ENCODE assay signal across 8 cellular contexts in genomic region chr5:139389701-139390638, GRCh38. TPM values are rescaled to one million over a fixed set of nuclear protein-coding genes. Genes with fewer than 3 reads are reported as not detected.
DNase-seq lines count a peak whose midpoint lies in the region; ATAC-seq and TF ChIP-seq lines count a peak whose summit lies in the region.

TSS of gene MZB1 (minus strand) at chr5:139389913. CDS start at chr5:139389856, 57 bp downstream.

- H3K9me3 ChIP-seq in muscle layer of duodenum (ENCODE audit: control insufficient read depth in 1 of 2, low read length in 2 of 2): no peaks in the 10 kb centered on the region

- peaks cover 65% of the 10 kb centered on the region for H3K4me1 Mint-ChIP-seq in activated CD4-positive, alpha-beta memory T cell treated with anti-CD3 and anti-CD28 coated beads, Interleukin-2, amount 10 ng/mL, durations not matched to agents 7 days and 5 days

- no peaks in the 10 kb centered on the region for H3K27me3 Mint-ChIP-seq in activated CD4-positive, alpha-beta memory T cell treated with anti-CD3 and anti-CD28 coated beads, Interleukin-2, amount 10 ng/mL, durations not matched to agents 7 days and 5 days

- TF ChIP-seq CTCF in dorsolateral prefrontal cortex (IDR thresholded peaks at IDR 0.05 in 54 of 56, conservative IDR thresholded peaks at IDR 0.05 in 2 of 56; ENCODE audit: low read depth in 1 of 56, partially characterized antibody in 56 of 56): no peak

- H3K4me3 ChIP-seq in muscle layer of duodenum (ENCODE audit: low read depth in 1 of 2, low read length in 2 of 2): peak within 1 kb of the TSS in 1 of 2 donors; percentile 26
- H3K4me3 ChIP-seq in dorsolateral prefrontal cortex: no peak within 1 kb of the TSS

- CTCF ChIA-PET in activated CD4-positive, alpha-beta memory T cell treated with anti-CD3 and anti-CD28 coated beads, Interleukin-2, amount 10 ng/mL, durations not matched to agents 7 days and 5 days (lab: Charles Lee): interaction anchor here (0.6 to 5.2 kb wide), 8 partner anchors 13 to 870 kb away, joined by 3 to 26 read pairs (median 6); partner anchors contain the start of genes MATR3, PAIP2 and SPATA24

- ATAC-seq in HG03139 (IDR thresholded peaks at IDR 0.05; ENCODE audit: unreplicated experiment): peak; percentile 28

- peak within 1 kb of the TSS; percentile 8 for H3K27ac ChIP-seq in muscle layer of duodenum (ENCODE audit: low read length)
- H3K27ac ChIP-seq in dorsolateral prefrontal cortex: no peak within 1 kb of the TSS

- intact Hi-C loops in dorsolateral prefrontal cortex (cut with DNase I): no loop called here

- H3K27me3 ChIP-seq in muscle layer of duodenum (ENCODE audit: low read depth, low read length): peaks cover 11% of the 10 kb centered on the region
- H3K27me3 ChIP-seq in dorsolateral prefrontal cortex: peaks cover 0 to 32% (median 18%) of the 10 kb centered on the region in 45 donors

- H3K36me3 ChIP-seq in muscle layer of duodenum (ENCODE audit: control insufficient read depth in 1 of 2, insufficient read depth in 2 of 2, low read length in 2 of 2): no peaks in the 10 kb centered on the region

- H3K4me3 Mint-ChIP-seq in activated CD4-positive, alpha-beta memory T cell treated with anti-CD3 and anti-CD28 coated beads, Interleukin-2, amount 10 ng/mL, durations not matched to agents 7 days and 5 days: peak within 1 kb of the TSS; percentile 99

- peak within 1 kb of the TSS; percentile 99 for H3K27ac Mint-ChIP-seq in activated CD4-positive, alpha-beta memory T cell treated with anti-CD3 and anti-CD28 coated beads, Interleukin-2, amount 10 ng/mL, durations not matched to agents 7 days and 5 days

- H3K9me3 Mint-ChIP-seq in activated CD4-positive, alpha-beta memory T cell treated with anti-CD3 and anti-CD28 coated beads, Interleukin-2, amount 10 ng/mL, durations not matched to agents 7 days and 5 days: no peaks in the 10 kb centered on the region

- peak; percentile 60 for DNase-seq in stimulated activated naive CD4-positive, alpha-beta T cell treated with Interleukin-2 at 50 U/mL for 16 hours (lab: John Stamatoyannopoulos, UW)
- DNase-seq in stimulated activated naive CD4-positive, alpha-beta T cell (lab: John Stamatoyannopoulos, UW): no peak
- DNase-seq in activated CD4-positive, alpha-beta memory T cell treated with anti-CD3 and anti-CD28 coated beads, Interleukin-2, amount 10 ng/mL, durations not matched to agents 7 days and 5 days: peak; percentile 89
- DNase-seq in ecto neural progenitor cell (ENCODE audit: low spot score): no peak
- no peak for DNase-seq in DMS79 (lab: John Stamatoyannopoulos, UW)
- DNase-seq in dorsolateral prefrontal cortex: no peak

- H3K36me3 Mint-ChIP-seq in activated CD4-positive, alpha-beta memory T cell treated with anti-CD3 and anti-CD28 coated beads, Interleukin-2, amount 10 ng/mL, durations not matched to agents 7 days and 5 days (ENCODE audit: low read depth): peaks cover 14% of the 10 kb centered on the region

- POLR2A ChIA-PET in activated CD4-positive, alpha-beta memory T cell treated with anti-CD3 and anti-CD28 coated beads, Interleukin-2, amount 10 ng/mL, durations not matched to agents 7 days and 5 days (lab: Charles Lee): interaction anchor here (0.6 to 10.9 kb wide), 25 partner anchors 9 to 815 kb away, joined by 3 to 122 read pairs (median 4); partner anchors contain the start of genes HSPA9, MATR3, PAIP2 and SPATA24

- H3K4me1 ChIP-seq in muscle layer of duodenum (ENCODE audit: control insufficient read depth in 1 of 2, insufficient read depth in 2 of 2, low read length in 2 of 2): peaks cover 0 to 27% of the 10 kb centered on the region in 2 donors

RNA-seq across cellular contexts. Expression of gene MZB1, which starts in this region (rescaled TPM):
- 10 to 100 TPM; 48.1 TPM for total RNA-seq in activated CD4-positive, alpha-beta memory T cell treated with anti-CD3 and anti-CD28 coated beads, Interleukin-2, amount 10 ng/mL, durations not matched to agents 7 days and 5 days
- 1 to 10 TPM in 8 of 120 experiments, under 1 TPM in 37, not detected in 75; 0.25 to 3.6 (median 0.63) TPM for total RNA-seq in dorsolateral prefrontal cortex

Comparison
In these comparisons a context has a peak if more than half of its experiments do, and no peak if none do; other contexts are left out.
1. RNA of gene MZB1 (total RNA-seq): 48.1 TPM in activated CD4-positive, alpha-beta memory T cell treated with anti-CD3 and anti-CD28 coated beads, Interleukin-2, amount 10 ng/mL, durations not matched to agents 7 days and 5 days; 0.25 to 3.6 TPM in dorsolateral prefrontal cortex; every median in the first group is over 10 times any median in the second.
2. DNase-seq: peak in stimulated activated naive CD4-positive, alpha-beta T cell treated with Interleukin-2 at 50 U/mL for 16 hours (single experiment) and activated CD4-positive, alpha-beta memory T cell treated with anti-CD3 and anti-CD28 coated beads, Interleukin-2, amount 10 ng/mL, durations not matched to agents 7 days and 5 days (single experiment); none in stimulated activated naive CD4-positive, alpha-beta T cell (0 of 6), ecto neural progenitor cell (single experiment), DMS79 (single experiment) and dorsolateral prefrontal cortex (0 of 10).